14 cellular contexts compared by ENCODE assay signal in the genomic region with DNA sequence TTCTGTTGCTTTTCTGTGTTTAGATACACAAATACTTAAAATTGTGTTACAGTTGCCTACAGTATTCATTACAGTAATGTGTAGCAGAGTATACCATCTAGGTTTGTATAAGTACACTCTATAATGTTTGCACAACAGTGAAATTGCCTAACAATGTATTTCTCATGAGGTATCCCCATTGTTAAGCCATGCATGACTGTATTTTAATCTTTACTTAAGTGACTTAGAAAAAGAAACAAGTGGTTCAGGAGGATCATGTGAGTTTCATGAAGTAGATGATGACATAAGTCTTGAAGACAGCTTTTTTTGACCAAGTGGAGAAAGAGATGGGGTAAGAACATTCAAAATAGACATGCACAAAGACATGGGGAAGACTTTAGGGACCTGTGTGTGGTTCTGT. TPM values are rescaled to one million over a fixed set of nuclear protein-coding genes. Genes with fewer than 3 reads are reported as not detected.
DNase-seq lines count a peak whose midpoint lies in the region; ATAC-seq, FAIRE-seq and TF ChIP-seq lines count a peak whose summit lies in the region.
"Had no signal": no experiment of that assay in that cellular context is flagged by ENCODE, and none has a peak within 500 bp of the region (broad histone marks: within the 10 kb centered on the region; RNA-seq: fewer than 3 reads in every experiment).

No MANE protein-coding gene starts in this region.

- CTCF ChIA-PET in A549 (lab: Yijun Ruan, JAX), result interaction anchor here (1.7 kb wide), 1 partner anchor 72 kb away, joined by 5 read pairs; no protein-coding TSS in a partner anchor

- peak overlapping the region in 1 of 2 experiments; percentile 52; a peak in 2 of 6 replicates for H3K27ac ChIP-seq in A549
- H3K27ac ChIP-seq: brain microvascular endothelial cell, gastroesophageal sphincter had no signal

- ATAC-seq in A549 (no peak), GM19395 (IDR thresholded peaks at IDR 0.05; ENCODE audit: unreplicated experiment) (no peak)
- ATAC-seq: activated CD8-positive, alpha-beta memory T cell treated with anti-CD3 and anti-CD28 coated beads, Interleukin-2, amount 10 ng/mL, durations not matched to agents 7 days and 5 days; gastroesophageal sphincter; WTC11 had no signal

- peak overlapping the region; percentile 20; the same call in 2 of the 3 replicates for H3K4me2 ChIP-seq in A549

- POLR2A ChIA-PET in A549 (lab: Yijun Ruan, JAX), result no interaction called here

- no peak for TF ChIP-seq RAD21 in A549 (conservative IDR thresholded peaks at IDR 0.05 in 1 of 2, IDR thresholded peaks at IDR 0.05 in 1 of 2)

- TF ChIP-seq POLR2A in A549 (IDR thresholded peaks at IDR 0.05; ENCODE audit: low read length), result no peak

- TF ChIP-seq CTCF in A549 (IDR thresholded peaks at IDR 0.05), result no peak

- H3K4me3 ChIP-seq in A549, result no peak overlapping the region
- H3K4me3 ChIP-seq: gastroesophageal sphincter had no signal

- H3K4me1 ChIP-seq in A549, result peaks cover 48% of the 10 kb centered on the region

- FAIRE-seq in A549 (lab: Jason Lieb, UNC) (no peak), urothelium cell line (lab: Jason Lieb, UNC) (no peak)

- DNase-seq in A549 (ENCODE audit: low read depth in 1 of 2, low spot score in 1 of 2) (peak in 1 of 2 experiments; percentile 30), HCEC 1CT (peak; percentile 42), SIG-M5 treated with dmso at 0.1 percent for 504 hours (lab: John Stamatoyannopoulos, UW; ENCODE audit: unreplicated experiment) (peak; percentile 74), iris pigment epithelial cell (ENCODE audit: low read depth) (peak; percentile 77), urothelium cell line (ENCODE audit: low spot score) (no peak), hypothalamus (lab: John Stamatoyannopoulos, UW) (no peak), T1000 (lab: John Stamatoyannopoulos, UW) (no peak)
- DNase-seq: activated CD8-positive, alpha-beta memory T cell treated with anti-CD3 and anti-CD28 coated beads, Interleukin-2, amount 10 ng/mL, durations not matched to agents 7 days and 5 days; brain microvascular endothelial cell; DND-41; NCI-H2171 had no signal

- no peak for TF ChIP-seq EP300 in A549 (IDR thresholded peaks at IDR 0.05)

- no peaks in the 10 kb centered on the region for H3K9me3 ChIP-seq in A549
- H3K9me3 ChIP-seq: gastroesophageal sphincter had no signal

TF ChIP-seq in A549, 52 proteins besides CTCF, POLR2A, EP300 and RAD21:
- TF ChIP-seq NFE2L2 (conservative IDR thresholded peaks at IDR 0.05; ENCODE audit: low read length) (no peak), HOXB5 (CRISPR knock-in tag; IDR thresholded peaks at IDR 0.05) (no peak), CEBPB (IDR thresholded peaks at IDR 0.05) (peak in 1 of 2 experiments; percentile 6; a peak in 1 of 4 replicates)

RNA-seq across cellular contexts. Expression of gene KCTD4, which starts 8.4 kb away (rescaled TPM):
- polyA plus RNA-seq in A549 (2011; rRNA removed) (not detected in 2 replicates), A549 (2017; fragmentation: RNase III; extraction: RNeasy Plus Mini Kit Qiagen cat#74134 plus additional on column Dnase treatment) (not detected in 3 replicates)
- polyA plus RNA-seq in A549 (2012; cell fraction: cytosol; rRNA removed), result not detected in 2 replicates
- polyA plus RNA-seq in A549 (2012; cell fraction: nucleus; rRNA removed), result not detected in 2 replicates
- not detected in 2 replicates for polyA minus RNA-seq in A549 (2011; rRNA and poly(A)+ RNA removed)

Comparison
In these comparisons a context has a peak if more than half of its experiments do, and no peak if none do; other contexts are left out.
1. DNase-seq: peak in HCEC 1CT (single experiment), SIG-M5 treated with dmso at 0.1 percent for 504 hours (single experiment) and iris pigment epithelial cell (single experiment); none in urothelium cell line (single experiment), hypothalamus (0 of 51) and T1000 (single experiment).